Comparison of ENCODE assay signal across 8 cellular contexts in the genomic region with DNA sequence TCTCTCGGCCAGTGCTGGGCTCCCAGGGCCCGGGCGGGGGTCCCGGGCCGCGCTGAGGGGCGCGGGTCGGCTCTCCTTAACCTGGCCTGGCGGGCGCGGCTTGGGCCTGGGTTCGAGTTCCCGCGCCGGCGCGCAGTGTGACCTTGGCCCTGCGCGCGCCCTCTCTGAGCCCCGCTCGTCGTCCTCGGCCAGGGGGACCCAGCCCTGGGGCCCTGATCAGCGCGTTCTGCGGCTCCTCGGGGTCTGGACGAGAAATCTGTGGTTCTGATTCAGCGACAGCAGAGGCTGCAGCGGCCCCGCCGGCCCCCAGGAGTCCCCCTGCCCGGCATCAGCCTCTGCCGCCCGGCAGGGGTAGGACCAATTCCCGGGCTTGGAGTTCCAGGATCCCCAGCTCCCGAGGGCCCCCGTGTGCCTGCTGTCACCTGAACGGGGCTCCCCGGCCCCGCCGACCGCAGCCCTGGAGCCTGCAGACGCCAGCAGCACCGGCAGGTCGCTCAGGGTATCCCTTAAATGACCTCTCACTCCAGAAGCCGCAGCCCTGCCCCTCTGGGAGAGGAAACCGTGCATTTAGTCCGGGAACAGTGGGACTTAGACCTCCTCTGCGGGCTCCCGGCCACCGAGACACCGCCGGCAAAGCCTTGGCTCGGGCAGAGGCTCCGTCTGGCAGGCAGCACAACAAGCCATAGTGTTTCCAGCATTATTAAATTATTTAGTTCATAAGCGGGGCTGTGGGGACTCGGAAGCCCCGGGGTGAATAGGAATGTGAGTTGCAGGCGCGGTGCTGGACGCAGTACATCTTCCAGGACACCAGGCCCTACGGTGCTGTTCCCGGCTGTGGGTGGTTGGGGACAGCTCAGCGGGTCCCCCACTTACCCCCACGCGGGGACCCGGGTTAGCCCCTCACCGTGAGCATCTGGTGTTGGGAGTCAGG. TPM values are rescaled to one million over a fixed set of nuclear protein-coding genes. Genes with fewer than 3 reads are reported as not detected.
DNase-seq lines count a peak whose midpoint lies in the region; ATAC-seq and TF ChIP-seq lines count a peak whose summit lies in the region.

No MANE protein-coding gene starts in this region.

- peaks cover 32% of the 10 kb centered on the region for H3K4me1 Mint-ChIP-seq in GM23338
- H3K4me1 Mint-ChIP-seq in activated naive CD4-positive, alpha-beta T cell treated with anti-CD3 and anti-CD28 coated beads, Interleukin-2, amount 50 U/mL, for 24 hours = peaks cover 59% of the 10 kb centered on the region

- H2BK12ac ChIP-seq in neuronal stem cell (ENCODE audit: low read length) = no peak overlapping the region

- no peak overlapping the region for H2BK120ac ChIP-seq in neuronal stem cell (ENCODE audit: low read depth, low read length)

- H2BK15ac ChIP-seq in neuronal stem cell (ENCODE audit: low read length) = peak overlapping the region; percentile 17

- no peak overlapping the region for H4K91ac ChIP-seq in neuronal stem cell (ENCODE audit: low read depth, low read length, poor library complexity)

- ATAC-seq in GM23338 (peak; percentile 64), GM21367 (IDR thresholded peaks at IDR 0.05; ENCODE audit: unreplicated experiment) (no peak)

- no peaks in the 10 kb centered on the region for H3K9me2 ChIP-seq in GM23338 (ENCODE audit: insufficient read depth)

- peak overlapping the region; percentile 87 for H3K4me3 ChIP-seq in GM23338
- peak overlapping the region; percentile 83 to 98 for H3K4me3 ChIP-seq in neuronal stem cell (ENCODE audit: low read length in 2 of 2)

- peak overlapping the region; percentile 63 for H3K14ac ChIP-seq in neuronal stem cell (ENCODE audit: low read length)

- H3F3A ChIP-seq in GM23338 (replicated peaks; ENCODE audit: low read depth) = peaks cover 26% of the 10 kb centered on the region; the same call in 1 of the 2 replicates

- WGBS in neuronal stem cell (ENCODE audit: extremely low coverage in 2 of 2, insufficient read length in 2 of 2, insufficient replicate concordance in 1 of 2), 2 donors = no CpG with 5 or more reads among the region's 71 CpGs

- H3K27ac Mint-ChIP-seq in GM23338 = no peak overlapping the region
- peak overlapping the region; percentile 23 for H3K27ac Mint-ChIP-seq in activated naive CD4-positive, alpha-beta T cell treated with anti-CD3 and anti-CD28 coated beads, Interleukin-2, amount 50 U/mL, for 24 hours

- H2BK5ac ChIP-seq in neuronal stem cell (ENCODE audit: low read length) = no peak overlapping the region

- H3K4me1 ChIP-seq in GM23338 (ENCODE audit: insufficient read depth) = peaks cover 13% of the 10 kb centered on the region
- H3K4me1 ChIP-seq in neuronal stem cell (ENCODE audit: control insufficient read depth in 2 of 2, insufficient read depth in 1 of 2, low read depth in 1 of 2, low read length in 2 of 2) = peaks cover 16 to 18% of the 10 kb centered on the region in 2 donors

- TF ChIP-seq CTCF in GM23338 (conservative IDR thresholded peaks at IDR 0.05; ENCODE audit: low read depth in 2 of 2) = no peak

- peak overlapping the region; percentile 84 for H3K9ac ChIP-seq in neuronal stem cell (ENCODE audit: low read depth, low read length, poor library complexity)

- DNase-seq in COLO829 (ENCODE audit: low spot score) = peak; percentile 59
- DNase-seq in GM23338 (ENCODE audit: low spot score) = peak; percentile 68
- peak; percentile 32 for DNase-seq in NCI-H2171 (lab: John Stamatoyannopoulos, UW)
- peak; percentile 38 for DNase-seq in globus pallidus (ENCODE audit: low spot score)
- DNase-seq in neuronal stem cell (ENCODE audit: low spot score) = peak; percentile 43
- DNase-seq in NCI-H1048 (lab: John Stamatoyannopoulos, UW) = no peak

- no peaks in the 10 kb centered on the region for H3K36me3 ChIP-seq in GM23338 (ENCODE audit: insufficient read depth)
- H3K36me3 ChIP-seq in neuronal stem cell (replicated peaks in 1 of 2; ENCODE audit: control insufficient read depth in 2 of 2, insufficient read depth in 2 of 2, low read length in 2 of 2) = peaks cover 0 to 2% of the 10 kb centered on the region in 2 donors

- no peak overlapping the region for H3K27ac ChIP-seq in GM23338 (ENCODE audit: low read depth)
- no peak overlapping the region for H3K27ac ChIP-seq in neuronal stem cell (replicated peaks; ENCODE audit: low read length)

- no peak overlapping the region for H3K4ac ChIP-seq in neuronal stem cell (ENCODE audit: low read length)

- H2AFZ ChIP-seq in GM23338 (peak overlapping the region; percentile 88; the same call in 1 of the 2 replicates), neuronal stem cell (ENCODE audit: low read length) (peak overlapping the region; percentile 98)

- peak overlapping the region; percentile 94 for H3K18ac ChIP-seq in neuronal stem cell (ENCODE audit: low read length)

- H3K79me2 ChIP-seq in GM23338 (replicated peaks; ENCODE audit: insufficient read depth) = peaks cover 37% of the 10 kb centered on the region

- no peaks in the 10 kb centered on the region for H3K9me3 Mint-ChIP-seq in GM23338
- no peaks in the 10 kb centered on the region for H3K9me3 Mint-ChIP-seq in activated naive CD4-positive, alpha-beta T cell treated with anti-CD3 and anti-CD28 coated beads, Interleukin-2, amount 50 U/mL, for 24 hours

- H3K4me2 ChIP-seq in GM23338 (peak overlapping the region; percentile 91), neuronal stem cell (ENCODE audit: insufficient read depth, low read length, poor library complexity, severe bottlenecking) (peak overlapping the region; percentile 96)

- H3K27me3 ChIP-seq in GM23338 (ENCODE audit: insufficient read depth) (no peaks in the 10 kb centered on the region), neuronal stem cell (ENCODE audit: control insufficient read depth in 3 of 3, insufficient read depth in 3 of 3, low read depth in 1 of 3, low read length in 3 of 3) (no peaks in the 10 kb centered on the region)

- H4K20me1 ChIP-seq in GM23338 (replicated peaks; ENCODE audit: insufficient read depth) = peaks cover 6% of the 10 kb centered on the region

- H3K23ac ChIP-seq in neuronal stem cell (ENCODE audit: low read depth, low read length, poor library complexity) = peak overlapping the region; percentile 80

- peaks cover 9% of the 10 kb centered on the region for H3K27me3 Mint-ChIP-seq in GM23338 (ENCODE audit: insufficient read depth, low read depth, poor library complexity)
- H3K27me3 Mint-ChIP-seq in activated naive CD4-positive, alpha-beta T cell treated with anti-CD3 and anti-CD28 coated beads, Interleukin-2, amount 50 U/mL, for 24 hours = no peaks in the 10 kb centered on the region

- no peak overlapping the region for H4K8ac ChIP-seq in neuronal stem cell (ENCODE audit: low read depth, low read length)

- peak overlapping the region; percentile 11 for H2AK5ac ChIP-seq in neuronal stem cell (ENCODE audit: low read depth, low read length)

- peak overlapping the region; percentile 71 for H3K4me3 Mint-ChIP-seq in GM23338
- peak overlapping the region; percentile 88 for H3K4me3 Mint-ChIP-seq in activated naive CD4-positive, alpha-beta T cell treated with anti-CD3 and anti-CD28 coated beads, Interleukin-2, amount 50 U/mL, for 24 hours

- H3K36me3 Mint-ChIP-seq in GM23338 (ENCODE audit: low read depth) = no peaks in the 10 kb centered on the region; the same call in 2 of the 3 replicates
- no peaks in the 10 kb centered on the region for H3K36me3 Mint-ChIP-seq in activated naive CD4-positive, alpha-beta T cell treated with anti-CD3 and anti-CD28 coated beads, Interleukin-2, amount 50 U/mL, for 24 hours

- H3K9me3 ChIP-seq in neuronal stem cell (replicated peaks in 1 of 2; ENCODE audit: control insufficient read depth in 2 of 2, insufficient read depth in 1 of 2, low read depth in 1 of 2, low read length in 2 of 2) = peaks cover 0 to 2% of the 10 kb centered on the region in 2 donors

- H3K79me1 ChIP-seq in neuronal stem cell (ENCODE audit: low read depth, low read length) = peaks cover 6% of the 10 kb centered on the region

TF ChIP-seq in GM23338, 12 proteins besides CTCF, POLR2A, EP300 and RAD21 (continues in another document):
- TF ChIP-seq, protein P1, sequence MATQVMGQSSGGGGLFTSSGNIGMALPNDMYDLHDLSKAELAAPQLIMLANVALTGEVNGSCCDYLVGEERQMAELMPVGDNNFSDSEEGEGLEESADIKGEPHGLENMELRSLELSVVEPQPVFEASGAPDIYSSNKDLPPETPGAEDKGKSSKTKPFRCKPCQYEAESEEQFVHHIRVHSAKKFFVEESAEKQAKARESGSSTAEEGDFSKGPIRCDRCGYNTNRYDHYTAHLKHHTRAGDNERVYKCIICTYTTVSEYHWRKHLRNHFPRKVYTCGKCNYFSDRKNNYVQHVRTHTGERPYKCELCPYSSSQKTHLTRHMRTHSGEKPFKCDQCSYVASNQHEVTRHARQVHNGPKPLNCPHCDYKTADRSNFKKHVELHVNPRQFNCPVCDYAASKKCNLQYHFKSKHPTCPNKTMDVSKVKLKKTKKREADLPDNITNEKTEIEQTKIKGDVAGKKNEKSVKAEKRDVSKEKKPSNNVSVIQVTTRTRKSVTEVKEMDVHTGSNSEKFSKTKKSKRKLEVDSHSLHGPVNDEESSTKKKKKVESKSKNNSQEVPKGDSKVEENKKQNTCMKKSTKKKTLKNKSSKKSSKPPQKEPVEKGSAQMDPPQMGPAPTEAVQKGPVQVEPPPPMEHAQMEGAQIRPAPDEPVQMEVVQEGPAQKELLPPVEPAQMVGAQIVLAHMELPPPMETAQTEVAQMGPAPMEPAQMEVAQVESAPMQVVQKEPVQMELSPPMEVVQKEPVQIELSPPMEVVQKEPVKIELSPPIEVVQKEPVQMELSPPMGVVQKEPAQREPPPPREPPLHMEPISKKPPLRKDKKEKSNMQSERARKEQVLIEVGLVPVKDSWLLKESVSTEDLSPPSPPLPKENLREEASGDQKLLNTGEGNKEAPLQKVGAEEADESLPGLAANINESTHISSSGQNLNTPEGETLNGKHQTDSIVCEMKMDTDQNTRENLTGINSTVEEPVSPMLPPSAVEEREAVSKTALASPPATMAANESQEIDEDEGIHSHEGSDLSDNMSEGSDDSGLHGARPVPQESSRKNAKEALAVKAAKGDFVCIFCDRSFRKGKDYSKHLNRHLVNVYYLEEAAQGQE (IDR thresholded peaks at IDR 0.05; ENCODE audit: unreplicated experiment) = no peak

RNA-seq across cellular contexts. Expression of a gene that starts 0.6 kb away (rescaled TPM):
- total RNA-seq in GM23338 (2014; rRNA removed; shearing (Covaris generic)) = 10.1 and 12.0 TPM in 2 replicates
- polyA plus RNA-seq in GM23338 (2016; fragmentation: Nextera tagmentation; extraction: Ambion mirVana) = 13.9 and 14.6 TPM in 2 replicates
- polyA plus RNA-seq in neuronal stem cell (2013, experiment 1 of 2) = 12.5 TPM
- 12.7 TPM for polyA plus RNA-seq in neuronal stem cell (2013, experiment 2 of 2)

RNA-seq across cellular contexts. Expression of a gene that starts 49.4 kb away (rescaled TPM):
- 323 and 355 TPM in 2 replicates for total RNA-seq in GM23338 (2014; rRNA removed; shearing (Covaris generic))
- polyA plus RNA-seq in GM23338 (2016; fragmentation: Nextera tagmentation; extraction: Ambion mirVana) = 106 and 113 TPM in 2 replicates
- polyA plus RNA-seq in neuronal stem cell (2013, experiment 1 of 2) = 81.1 TPM
- polyA plus RNA-seq in neuronal stem cell (2013, experiment 2 of 2) = 83.2 TPM
